18 cellular contexts compared by ENCODE assay signal in the genomic region with DNA sequence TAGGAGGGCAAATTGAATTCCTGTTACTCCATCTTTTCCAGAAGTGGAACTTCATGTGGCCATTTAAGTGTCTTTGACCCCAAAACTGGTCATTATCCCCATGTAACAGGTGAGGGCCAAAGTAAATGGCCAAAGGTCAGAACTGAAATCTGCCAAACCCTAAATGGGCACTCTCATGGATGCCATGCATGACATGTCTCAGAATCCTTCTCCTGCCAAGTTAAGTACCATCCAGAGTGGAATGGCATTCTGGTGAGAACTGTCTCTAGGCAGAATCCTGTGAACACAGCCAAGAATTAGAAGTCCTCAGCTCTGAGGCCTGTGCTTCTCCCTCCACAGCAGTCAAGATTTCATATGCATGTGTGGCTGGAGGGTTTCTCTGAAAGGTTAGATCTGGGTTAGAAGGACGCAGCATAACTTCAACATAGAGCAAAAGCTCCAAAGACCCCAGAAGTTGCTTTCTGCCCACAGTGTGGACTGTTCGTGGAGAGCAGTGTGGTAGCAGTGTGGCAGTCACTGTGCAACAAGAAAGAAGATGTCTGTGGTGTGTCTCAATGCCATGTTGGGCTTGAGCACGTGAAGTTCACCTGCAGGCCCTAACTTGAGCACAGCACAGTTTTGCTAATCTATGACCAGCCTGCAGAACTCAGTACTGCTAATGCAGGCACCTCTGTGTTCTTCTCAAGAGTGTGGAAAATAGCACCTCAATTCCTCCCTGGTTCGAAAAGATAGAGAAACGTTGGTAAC.
"Had no signal": no experiment of that assay in that cellular context is flagged by ENCODE, and none has a peak within 500 bp of the region (broad histone marks: within the 10 kb centered on the region; RNA-seq: fewer than 3 reads in every experiment).

No MANE protein-coding gene starts in this region.

- H3K4me3 Mint-ChIP-seq: activated T-cell treated with anti-CD3 and anti-CD28 coated beads, Interleukin-2, amount 50 U/mL, for 4 hours had no signal

- ATAC-seq: activated T-cell treated with anti-CD3 and anti-CD28 coated beads, Interleukin-2, amount 50 U/mL, for 4 hours; foreskin keratinocyte; pancreas; stimulated activated naive CD8-positive, alpha-beta T cell treated with anti-CD3 and anti-CD28 coated beads, Interleukin-15, Interleukin-2, amounts not matched to agents 100 U/mL and 50 U/mL, for 24 hours had no signal

- H3K9me3 Mint-ChIP-seq: activated T-cell treated with anti-CD3 and anti-CD28 coated beads, Interleukin-2, amount 50 U/mL, for 4 hours had no signal

- H3K27me3 ChIP-seq: pancreas, suprapubic skin had no signal

- H3K4me3 ChIP-seq: lung, pancreas, suprapubic skin had no signal

- FAIRE-seq: astrocyte, bronchial epithelial cell, colon, pancreas had no signal

- H3K36me3 ChIP-seq: pancreas, suprapubic skin, WERI-Rb-1 had no signal

- DNase-seq: activated effector memory CD4-positive, alpha-beta T cell treated with Interleukin-2 at 50 U/mL for 16 hours; activated naive CD4-positive, alpha-beta T cell treated with anti-CD3 and anti-CD28 coated beads, Interleukin-2, amount 50 U/mL, for 16 hours; activated T-cell treated with anti-CD3 and anti-CD28 coated beads, Interleukin-2, amount 50 U/mL, for 4 hours; effector CD4-positive, alpha-beta T cell; foreskin keratinocyte; glutamatergic neuron; kidney glomerular epithelial cell; SIG-M5; stimulated activated CD4-positive, alpha-beta T cell treated with anti-CD3 and anti-CD28 coated beads, Interleukin-4, amount 100 ng/mL, for 4 hours; stimulated activated naive CD8-positive, alpha-beta T cell treated with anti-CD3 and anti-CD28 coated beads, Interleukin-15, Interleukin-2, amounts not matched to agents 100 U/mL and 50 U/mL, for 24 hours; trophoblast cell; WERI-Rb-1 had no signal

- H3K27ac ChIP-seq: foreskin keratinocyte, pancreas, suprapubic skin, WERI-Rb-1 had no signal

- H3K9me3 ChIP-seq: pancreas, suprapubic skin had no signal

- H3K4me1 ChIP-seq: foreskin keratinocyte, suprapubic skin had no signal
